ENCODE assay signal across 13 cellular contexts in the genomic region with DNA sequence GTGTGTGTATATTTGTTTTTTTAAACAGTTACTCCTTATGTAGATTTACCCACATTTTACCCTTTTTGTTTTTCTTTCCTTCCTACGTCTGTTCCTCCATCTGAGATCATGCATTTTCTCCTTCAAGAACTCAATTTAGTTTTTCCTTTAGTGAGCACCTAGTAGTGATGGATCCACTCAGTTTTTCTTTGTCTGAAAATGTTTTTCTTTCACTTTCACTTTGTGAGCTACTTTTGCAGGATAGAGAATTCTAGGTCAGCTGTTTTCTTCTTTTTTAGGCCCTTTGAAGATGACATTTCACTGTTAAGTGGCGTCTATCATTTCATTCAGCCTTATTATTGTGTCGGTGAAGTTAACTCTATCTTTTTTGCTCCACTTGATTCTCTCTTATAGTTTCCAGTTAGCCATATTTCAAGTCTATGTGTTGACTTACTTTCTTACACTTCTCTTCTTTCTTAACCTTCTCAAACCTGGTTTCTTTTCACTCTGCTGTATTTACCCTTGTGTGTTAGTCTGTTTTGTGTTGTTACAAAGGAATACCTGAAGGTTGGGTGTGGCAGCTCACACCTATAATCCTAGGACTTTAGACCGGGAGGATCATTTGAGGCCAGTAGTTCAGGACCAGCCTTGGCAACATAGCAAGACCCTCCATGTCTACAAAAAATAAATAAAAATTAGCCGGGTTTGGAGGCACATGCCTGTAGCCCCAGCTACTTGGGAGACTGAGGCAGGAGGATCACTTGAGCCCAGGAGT. TPM values are rescaled to one million over a fixed set of nuclear protein-coding genes. Genes with fewer than 3 reads are reported as not detected.
A peak's percentile ranks its signal among the peaks of the same experiment; 100 is the strongest.
DNase-seq lines count a peak whose midpoint lies in the region; ATAC-seq, FAIRE-seq and TF ChIP-seq lines count a peak whose summit lies in the region.
"Had no signal": no experiment of that assay in that cellular context is flagged by ENCODE, and none has a peak within 500 bp of the region (broad histone marks: within the 10 kb centered on the region; RNA-seq: fewer than 3 reads in every experiment).

No MANE protein-coding gene starts in this region.

- no peak for FAIRE-seq in small intestine (lab: Jason Lieb, UNC)
- FAIRE-seq: bronchial epithelial cell had no signal

- CTCF ChIA-PET in T-cell (lab: Charles Lee) = no interaction called here

- peaks cover 24% of the 10 kb centered on the region for H3K4me1 Mint-ChIP-seq in activated T-cell treated with anti-CD3 and anti-CD28 coated beads, Interleukin-2, amount 50 U/mL, for 24 hours (ENCODE audit: low read depth)
- H3K4me1 Mint-ChIP-seq in T-cell = peaks cover 22 to 24% (median 23%) of the 10 kb centered on the region in 3 donors

- H3K36me3 ChIP-seq in small intestine (ENCODE audit: control insufficient read depth in 2 of 2, insufficient read depth in 2 of 2, low read length in 2 of 2) = peaks cover 4% of the 10 kb centered on the region in 2 donors

- POLR2A ChIA-PET in T-cell (lab: Charles Lee) = interaction anchor here (0.6 to 0.7 kb wide), 3 partner anchors 21 to 511 kb away, joined by 3 to 5 read pairs (median 4); partner anchors contain the start of gene SKIL (in 1 of the 2)

- ATAC-seq in T-cell (replicated peaks in 1 of 4) (peak in 2 of 4 experiments; percentile 35 to 64), esophagus mucosa (peak; percentile 47)
- ATAC-seq: Right ventricle myocardium inferior had no signal

- WGBS in small intestine, 3 donors = 47 to 66% (median 56%) methylated on average over 5 of the region's 5 CpGs

- H3K9me3 ChIP-seq in small intestine (ENCODE audit: control insufficient read depth, low read depth) = no peaks in the 10 kb centered on the region
- H3K9me3 ChIP-seq: spleen had no signal

- TF ChIP-seq CTCF in foreskin fibroblast (IDR thresholded peaks at IDR 0.05; ENCODE audit: low read depth, low read length) = no peak

- H3K9me3 Mint-ChIP-seq in activated T-cell treated with anti-CD3 and anti-CD28 coated beads, Interleukin-2, amount 50 U/mL, for 24 hours = no peaks in the 10 kb centered on the region
- no peaks in the 10 kb centered on the region for H3K9me3 Mint-ChIP-seq in T-cell

- H3K27ac ChIP-seq in small intestine (ENCODE audit: low read depth in 1 of 2, low read length in 1 of 2) = peak overlapping the region; percentile 32 to 37

- peak overlapping the region; percentile 73 for H3K4me3 Mint-ChIP-seq in activated T-cell treated with anti-CD3 and anti-CD28 coated beads, Interleukin-2, amount 50 U/mL, for 24 hours
- peak overlapping the region; percentile 70 to 81 (median 71) for H3K4me3 Mint-ChIP-seq in T-cell

- H3K36me3 Mint-ChIP-seq in activated T-cell treated with anti-CD3 and anti-CD28 coated beads, Interleukin-2, amount 50 U/mL, for 24 hours (ENCODE audit: low read depth) = peaks cover 74% of the 10 kb centered on the region
- peaks cover 49% of the 10 kb centered on the region for H3K36me3 Mint-ChIP-seq in T-cell

- no peaks in the 10 kb centered on the region for H3K27me3 ChIP-seq in small intestine (ENCODE audit: control insufficient read depth in 2 of 2, insufficient read depth in 2 of 2, low read length in 2 of 2)
- H3K27me3 ChIP-seq: spleen had no signal

- no peak overlapping the region for H3K4me3 ChIP-seq in small intestine (ENCODE audit: low read depth in 1 of 2, low read length in 2 of 2)
- no peak overlapping the region for H3K4me3 ChIP-seq in foreskin fibroblast (ENCODE audit: low read depth in 1 of 2, low read length in 2 of 2)

- peak overlapping the region; percentile 88 for H3K27ac Mint-ChIP-seq in activated T-cell treated with anti-CD3 and anti-CD28 coated beads, Interleukin-2, amount 50 U/mL, for 24 hours
- peak overlapping the region; percentile 84 for H3K27ac Mint-ChIP-seq in T-cell

- H3K4me1 ChIP-seq in small intestine (ENCODE audit: control insufficient read depth in 2 of 2, insufficient read depth in 1 of 2, low read depth in 1 of 2, low read length in 1 of 2) = no peaks in the 10 kb centered on the region

- H3K27me3 Mint-ChIP-seq in activated T-cell treated with anti-CD3 and anti-CD28 coated beads, Interleukin-2, amount 50 U/mL, for 24 hours = no peaks in the 10 kb centered on the region
- no peaks in the 10 kb centered on the region for H3K27me3 Mint-ChIP-seq in T-cell

- DNase-seq in activated T-cell treated with anti-CD3 and anti-CD28 coated beads, Interleukin-2, amount 50 U/mL, for 24 hours = no peak
- no peak for DNase-seq in activated T-cell treated with anti-CD3 and anti-CD28 coated beads, Interleukin-2, amount 50 U/mL, for 48 hours
- DNase-seq in T-cell (no peak), small intestine (peak; percentile 62), AG20443 (ENCODE audit: low spot score) (no peak), NCI-H526 (lab: John Stamatoyannopoulos, UW) (no peak), foreskin fibroblast (no peak)
- DNase-seq: activated CD4-positive, alpha-beta T cell treated with anti-CD3 and anti-CD28 coated beads for 1 hour; NCI-H187 treated with DMSO at 0.1 percent for 48 hours; spleen had no signal

RNA-seq across cellular contexts. Expression of gene PRKCI, which starts 55.8 kb away (rescaled TPM):
- total RNA-seq in T-cell = 10 to 100 TPM; 17.1 to 26.3 (median 23.9) TPM
- 28.5 TPM for total RNA-seq in esophagus mucosa
- 10 to 100 TPM; 13.2 to 15.6 (median 13.9) TPM for polyA plus RNA-seq in small intestine
